In genomic region chr1:174968750-174969244, GRCh38 we compare ENCODE assay signal across 7 cellular contexts. TPM values are rescaled to one million over a fixed set of nuclear protein-coding genes. Genes with fewer than 3 reads are reported as not detected.
DNase-seq lines count a peak whose midpoint lies in the region; ATAC-seq and FAIRE-seq lines count a peak whose summit lies in the region.

No MANE protein-coding gene starts in this region.

- peaks cover 0 to 3% (median 0%) of the 10 kb centered on the region in 3 donors for H3K36me3 ChIP-seq in skeletal muscle tissue (ENCODE audit: control insufficient read depth in 3 of 3, insufficient read depth in 3 of 3, low read length in 3 of 3)

- H3K36me3 Mint-ChIP-seq in central memory CD8-positive, alpha-beta T cell (ENCODE audit: insufficient read depth), result peaks cover 42% of the 10 kb centered on the region

- DNase-seq in NCI-H226, result peak; percentile 64
- peak in 1 of 2 donors; percentile 41 for DNase-seq in central memory CD8-positive, alpha-beta T cell (ENCODE audit: low spot score in 2 of 2)
- DNase-seq in NCI-H1694 treated with DMSO at 0.1 percent for 48 hours (lab: John Stamatoyannopoulos, UW), result no peak
- no peak for DNase-seq in frontal cortex (ENCODE audit: low spot score in 2 of 2)

- H3K27ac ChIP-seq in skeletal muscle tissue (ENCODE audit: low read depth, low read length), result peak overlapping the region; percentile 17

- ATAC-seq in GM18858 (IDR thresholded peaks at IDR 0.05; ENCODE audit: unreplicated experiment), result peak; percentile 80
- ATAC-seq in HG02610 (IDR thresholded peaks at IDR 0.05; ENCODE audit: unreplicated experiment), result peak; percentile 71
- ATAC-seq in central memory CD8-positive, alpha-beta T cell (replicated peaks; ENCODE audit: extremely low read depth, poor library complexity, severe bottlenecking), result peak; percentile 65

- no peak for FAIRE-seq in frontal cortex (lab: Jason Lieb, UNC)

- no peaks in the 10 kb centered on the region for H3K9me3 ChIP-seq in skeletal muscle tissue (ENCODE audit: control insufficient read depth in 3 of 3, low read length in 3 of 3)

- no peak overlapping the region for H3K9ac ChIP-seq in skeletal muscle tissue (ENCODE audit: low read depth in 1 of 3, low read length in 3 of 3)

- H3K4me3 ChIP-seq in skeletal muscle tissue (ENCODE audit: low read length in 3 of 3), result no peak overlapping the region

- H3K27ac Mint-ChIP-seq in central memory CD8-positive, alpha-beta T cell (ENCODE audit: low read depth), result peak overlapping the region; percentile 92

- no peaks in the 10 kb centered on the region for H3K27me3 Mint-ChIP-seq in central memory CD8-positive, alpha-beta T cell

- peak overlapping the region; percentile 69 for H3K4me3 Mint-ChIP-seq in central memory CD8-positive, alpha-beta T cell

- H3K27me3 ChIP-seq in skeletal muscle tissue (ENCODE audit: control insufficient read depth in 3 of 3, insufficient read depth in 3 of 3, low read length in 3 of 3), result no peaks in the 10 kb centered on the region

- H3K4me1 Mint-ChIP-seq in central memory CD8-positive, alpha-beta T cell, result peaks cover 67% of the 10 kb centered on the region

- no peaks in the 10 kb centered on the region for H3K9me3 Mint-ChIP-seq in central memory CD8-positive, alpha-beta T cell

- H3K4me1 ChIP-seq in skeletal muscle tissue (ENCODE audit: control insufficient read depth in 3 of 3, insufficient read depth in 3 of 3, low read length in 3 of 3), result peaks cover under 1 to 14% (median 6%) of the 10 kb centered on the region in 3 donors

RNA-seq across cellular contexts. Expression of gene CACYBP, which starts 30.9 kb away (rescaled TPM):
- 136 TPM for total RNA-seq in skeletal muscle tissue
- 182 TPM for total RNA-seq in frontal cortex

RNA-seq across cellular contexts. Expression of gene MRPS14, which starts 54.4 kb away (rescaled TPM):
- total RNA-seq in skeletal muscle tissue (30.3 TPM), frontal cortex (46.9 TPM)
